Comparison of ENCODE assay signal across 31 cellular contexts in the genomic region with DNA sequence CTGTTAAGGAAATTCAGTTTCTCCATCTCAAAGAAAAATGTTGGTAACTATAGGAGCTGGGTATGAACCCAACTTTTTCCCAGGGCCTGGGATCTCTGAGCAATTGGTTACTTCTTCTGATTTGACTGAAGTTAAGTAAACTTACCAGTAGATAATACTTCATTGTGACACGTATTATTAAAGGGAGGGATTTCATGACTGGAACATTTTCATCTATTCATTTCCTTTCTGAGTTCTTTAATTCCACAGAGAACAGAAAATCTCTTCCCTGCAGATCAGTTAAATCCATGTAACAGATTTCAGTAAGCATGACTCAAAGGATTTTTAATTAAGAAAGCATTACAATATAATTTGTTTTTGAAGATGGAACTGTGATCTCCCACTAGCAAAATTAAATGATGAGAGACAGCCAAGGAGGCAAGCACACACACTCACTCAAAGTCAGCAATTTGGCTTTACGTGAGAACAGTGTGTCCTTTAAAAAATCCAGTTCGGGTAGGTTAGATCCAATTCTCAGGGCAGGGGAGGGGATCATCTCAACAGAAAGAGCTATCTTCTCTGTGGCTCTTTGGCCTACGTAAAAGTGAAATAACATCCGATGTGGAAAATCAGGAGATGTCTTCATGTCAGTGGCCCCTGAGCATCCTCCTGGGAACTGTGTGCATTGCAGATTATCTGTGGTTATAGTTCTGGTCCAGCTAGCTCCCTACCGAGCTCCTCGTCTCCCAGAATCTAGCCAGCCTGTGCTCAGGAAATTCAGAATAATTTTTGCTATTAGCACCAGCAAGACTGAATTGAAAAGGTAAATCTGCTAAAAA. TPM values are rescaled to one million over a fixed set of nuclear protein-coding genes. Genes with fewer than 3 reads are reported as not detected.
A peak's percentile ranks its signal among the peaks of the same experiment; 100 is the strongest.
DNase-seq lines count a peak whose midpoint lies in the region; ATAC-seq and TF ChIP-seq lines count a peak whose summit lies in the region.
"Had no signal": no experiment of that assay in that cellular context is flagged by ENCODE, and none has a peak within 500 bp of the region (broad histone marks: within the 10 kb centered on the region; RNA-seq: fewer than 3 reads in every experiment).

No MANE protein-coding gene starts in this region.

- H3K27ac ChIP-seq in sigmoid colon (peak overlapping the region; percentile 45 to 85 (median 62)), aorta (ENCODE audit: low read depth in 1 of 2, low read length in 2 of 2) (no peak overlapping the region)
- H3K27ac ChIP-seq: RWPE1, upper lobe of right lung had no signal

- H3K36me3 ChIP-seq in sigmoid colon (no peaks in the 10 kb centered on the region), aorta (ENCODE audit: control insufficient read depth in 1 of 2, insufficient read depth in 2 of 2, low read length in 1 of 2) (no peaks in the 10 kb centered on the region)
- H3K36me3 ChIP-seq: upper lobe of right lung had no signal

- no peaks in the 10 kb centered on the region for H3K36me3 Mint-ChIP-seq in CD14-positive monocyte
- H3K36me3 Mint-ChIP-seq: activated naive CD8-positive, alpha-beta T cell treated with anti-CD3 and anti-CD28 coated beads, Interleukin-2, amount 10 ng/mL, durations not matched to agents 7 days and 5 days had no signal

- peaks cover 0 to 44% (median 31%) of the 10 kb centered on the region in 4 donors for H3K4me1 ChIP-seq in sigmoid colon
- H3K4me1 ChIP-seq in aorta (ENCODE audit: control insufficient read depth in 1 of 2, insufficient read depth in 2 of 2, low read length in 2 of 2), result peaks cover 0 to 2% of the 10 kb centered on the region in 2 donors
- H3K4me1 ChIP-seq: upper lobe of right lung had no signal

- H3K27me3 ChIP-seq in sigmoid colon (no peaks in the 10 kb centered on the region), aorta (ENCODE audit: control insufficient read depth in 1 of 2, insufficient read depth in 2 of 2, low read length in 1 of 2) (no peaks in the 10 kb centered on the region)
- H3K27me3 ChIP-seq: upper lobe of right lung had no signal

- TF ChIP-seq CTCF in sigmoid colon (IDR thresholded peaks at IDR 0.05) (no peak), CD14-positive monocyte (IDR thresholded peaks at IDR 0.05) (no peak)

- no peak for TF ChIP-seq EP300 in sigmoid colon (IDR thresholded peaks at IDR 0.05)

- DNase-seq in cerebellar cortex (ENCODE audit: low spot score), result peak; percentile 67
- no peak for DNase-seq in left ventricle myocardium superior
- no peak for DNase-seq in sigmoid colon
- DNase-seq in aorta, result no peak
- DNase-seq in activated effector memory CD4-positive, alpha-beta T cell treated with anti-CD3 and anti-CD28 coated beads, Interleukin-2, amount 50 U/mL, for 16 hours, result no peak
- DNase-seq in CD14-positive monocyte (ENCODE audit: low spot score), result no peak
- no peak for DNase-seq in SK-N-DZ (ENCODE audit: low spot score)
- DNase-seq: activated CD4-positive, alpha-beta memory T cell treated with anti-CD3 and anti-CD28 coated beads, Interleukin-2, amount 10 ng/mL, durations not matched to agents 7 days and 5 days; activated CD4-positive, alpha-beta T cell treated with anti-CD3 and anti-CD28 coated beads for 1 hour; activated effector memory CD4-positive, alpha-beta T cell treated with Interleukin-2 at 50 U/mL for 16 hours; activated naive CD8-positive, alpha-beta T cell treated with anti-CD3 and anti-CD28 coated beads, Interleukin-2, amount 10 ng/mL, durations not matched to agents 7 days and 5 days; glutamatergic neuron; kidney glomerular epithelial cell; MV-4-11; NCI-H1694; T-helper 2 cell; upper lobe of right lung had no signal

- H3K9me3 Mint-ChIP-seq in CD14-positive monocyte, result peaks cover 0 to 2% (median 0%) of the 10 kb centered on the region in 7 donors
- H3K9me3 Mint-ChIP-seq: activated CD4-positive, alpha-beta memory T cell treated with anti-CD3 and anti-CD28 coated beads, Interleukin-2, amount 10 ng/mL, durations not matched to agents 7 days and 5 days; activated naive CD8-positive, alpha-beta T cell treated with anti-CD3 and anti-CD28 coated beads, Interleukin-2, amount 10 ng/mL, durations not matched to agents 7 days and 5 days; central memory CD8-positive, alpha-beta T cell; stimulated activated naive CD8-positive, alpha-beta T cell treated with anti-CD3 and anti-CD28 coated beads, Interleukin-15, Interleukin-2, amounts not matched to agents 100 ng/mL and 50 ng/mL, for 24 hours had no signal

- H3K27me3 Mint-ChIP-seq in CD14-positive monocyte (ENCODE audit: low read depth in 3 of 3), result peaks cover 0 to 3% (median 2%) of the 10 kb centered on the region in 3 donors

- no peak overlapping the region for H3K4me3 Mint-ChIP-seq in CD14-positive monocyte
- H3K4me3 Mint-ChIP-seq: activated CD4-positive, alpha-beta memory T cell treated with anti-CD3 and anti-CD28 coated beads, Interleukin-2, amount 10 ng/mL, durations not matched to agents 7 days and 5 days; activated naive CD8-positive, alpha-beta T cell treated with anti-CD3 and anti-CD28 coated beads, Interleukin-2, amount 10 ng/mL, durations not matched to agents 7 days and 5 days; central memory CD8-positive, alpha-beta T cell; stimulated activated naive CD8-positive, alpha-beta T cell treated with anti-CD3 and anti-CD28 coated beads, Interleukin-15, Interleukin-2, amounts not matched to agents 100 ng/mL and 50 ng/mL, for 24 hours had no signal

- H3K9me3 ChIP-seq in sigmoid colon, result no peaks in the 10 kb centered on the region
- no peaks in the 10 kb centered on the region for H3K9me3 ChIP-seq in aorta (ENCODE audit: control insufficient read depth, low read length)
- H3K9me3 ChIP-seq: upper lobe of right lung had no signal

- peak; percentile 61 for ATAC-seq in left ventricle myocardium superior
- ATAC-seq in aorta (ENCODE audit: low FRiP score), result peak; percentile 86
- ATAC-seq: GM12878, SK-N-SH treated with all-trans-retinoic acid at 6 μM for 48 hours, upper lobe of right lung had no signal

- no peaks in the 10 kb centered on the region for H3K4me1 Mint-ChIP-seq in CD14-positive monocyte
- H3K4me1 Mint-ChIP-seq: activated CD4-positive, alpha-beta memory T cell treated with anti-CD3 and anti-CD28 coated beads, Interleukin-2, amount 10 ng/mL, durations not matched to agents 7 days and 5 days; activated naive CD8-positive, alpha-beta T cell treated with anti-CD3 and anti-CD28 coated beads, Interleukin-2, amount 10 ng/mL, durations not matched to agents 7 days and 5 days; central memory CD8-positive, alpha-beta T cell had no signal

- no peak for TF ChIP-seq POLR2A in sigmoid colon (IDR thresholded peaks at IDR 0.05)

- H3K4me3 ChIP-seq in sigmoid colon (no peak overlapping the region), aorta (ENCODE audit: low read length in 2 of 2) (no peak overlapping the region)
- H3K4me3 ChIP-seq: GM12878, skin epidermis, upper lobe of right lung had no signal

- 84 to 88% methylated on average over 7 of the region's 7 CpGs for WGBS in sigmoid colon, 2 donors
- 55 to 59% methylated on average over 7 of the region's 7 CpGs for WGBS in aorta, 2 donors

- intact Hi-C loops in left ventricle myocardium superior (cut with micrococcal nuclease), result no loop called here
- intact Hi-C loops in sigmoid colon (cut with DNase I), result no loop called here
- intact Hi-C loops in aorta (cut with DNase I), result no loop called here
- intact Hi-C loops in CD14-positive monocyte (cut with micrococcal nuclease), result no loop called here

- H3K27ac Mint-ChIP-seq in CD14-positive monocyte, result no peak overlapping the region
- H3K27ac Mint-ChIP-seq: activated CD4-positive, alpha-beta memory T cell treated with anti-CD3 and anti-CD28 coated beads, Interleukin-2, amount 10 ng/mL, durations not matched to agents 7 days and 5 days; activated naive CD8-positive, alpha-beta T cell treated with anti-CD3 and anti-CD28 coated beads, Interleukin-2, amount 10 ng/mL, durations not matched to agents 7 days and 5 days; stimulated activated naive CD8-positive, alpha-beta T cell treated with anti-CD3 and anti-CD28 coated beads, Interleukin-15, Interleukin-2, amounts not matched to agents 100 ng/mL and 50 ng/mL, for 24 hours had no signal

RNA-seq across cellular contexts. Expression of a gene that starts 10.8 kb away (rescaled TPM):
- 8.3 TPM for total RNA-seq in left ventricle myocardium superior
- 10 to 100 TPM in 2 of 4 donors, 1 to 10 TPM in 2; 6.5 to 31.0 (median 9.5) TPM for total RNA-seq in sigmoid colon
- 1 to 10 TPM in 1 of 3 donors, under 1 TPM in 1, not detected in 1; 0.50 to 1.2 TPM for polyA plus RNA-seq in sigmoid colon
- 10 to 100 TPM; 18.0 to 74.0 TPM for total RNA-seq in aorta
- polyA plus RNA-seq in aorta, result 1 to 10 TPM; 3.8 to 6.5 TPM
- not detected for polyA plus RNA-seq in CD14-positive monocyte
- not detected in 2 replicates for polyA plus RNA-seq in SK-N-DZ (2014; cell fraction: cytosol; rRNA removed)
- not detected in 2 replicates for polyA plus RNA-seq in SK-N-DZ (2014; cell fraction: nucleus; rRNA removed)
- total RNA-seq: activated CD4-positive, alpha-beta memory T cell treated with anti-CD3 and anti-CD28 coated beads, Interleukin-2, amount 10 ng/mL, durations not matched to agents 7 days and 5 days; activated naive CD8-positive, alpha-beta T cell treated with anti-CD3 and anti-CD28 coated beads, Interleukin-2, amount 10 ng/mL, durations not matched to agents 7 days and 5 days; Daoy; dermis microvascular lymphatic vessel endothelial cell; GM12878; H4; LHCN-M2; lung microvascular endothelial cell; NCI-H460; OCI-LY7 had no signal
- polyA plus RNA-seq: GM12878 had no signal

RNA-seq across cellular contexts. Expression of a gene that starts 41.2 kb away (rescaled TPM):
- total RNA-seq in left ventricle myocardium superior (not detected), sigmoid colon (not detected), aorta (not detected)
- polyA plus RNA-seq in sigmoid colon (not detected), aorta (not detected), CD14-positive monocyte (not detected)
- polyA plus RNA-seq in SK-N-DZ (2014; cell fraction: cytosol; rRNA removed), result not detected in 2 replicates
- polyA plus RNA-seq in SK-N-DZ (2014; cell fraction: nucleus; rRNA removed), result not detected in 2 replicates
- total RNA-seq: Daoy, dermis microvascular lymphatic vessel endothelial cell, H4, LHCN-M2, lung microvascular endothelial cell, NCI-H460, posterior vena cava, upper lobe of right lung had no signal

Comparison
In these comparisons a context has a peak if more than half of its experiments do, and no peak if none do; other contexts are left out.
1. H3K27ac ChIP-seq: peak in sigmoid colon (4 of 4); none in aorta (0 of 2).